ENCODE assay signal across 33 cellular contexts in the genomic region with DNA sequence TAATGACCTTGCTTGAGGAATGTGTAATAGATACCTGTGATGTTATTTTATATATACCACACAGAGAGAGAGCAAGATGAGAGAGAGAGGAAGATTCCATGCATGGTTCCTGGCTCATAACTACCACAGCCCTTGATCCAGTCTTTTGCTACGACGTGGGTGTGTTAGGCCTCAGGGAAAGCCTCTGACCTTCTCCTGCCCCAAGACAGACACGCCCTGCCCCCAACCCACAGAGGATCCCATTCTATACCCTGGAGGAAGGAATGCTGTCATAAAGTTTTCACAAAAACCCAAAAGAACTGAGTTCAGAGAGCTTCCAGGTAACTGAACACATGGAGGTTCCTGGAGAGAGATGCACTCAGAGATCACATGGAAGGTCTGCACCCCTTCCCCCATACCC.
DNase-seq lines count a peak whose midpoint lies in the region; ATAC-seq and TF ChIP-seq lines count a peak whose summit lies in the region.
"Had no signal": no experiment of that assay in that cellular context is flagged by ENCODE, and none has a peak within 500 bp of the region (broad histone marks: within the 10 kb centered on the region; RNA-seq: fewer than 3 reads in every experiment).

No MANE protein-coding gene starts in this region.

- no peaks in the 10 kb centered on the region for H3K4me1 ChIP-seq in hepatocyte (ENCODE audit: insufficient read depth)
- H3K4me1 ChIP-seq: uterus had no signal

- H3K9me3 Mint-ChIP-seq in natural killer cell treated with Interleukin-12 subunit alpha and Interleukin-12 subunit beta and Interleukin-15 and Interleukin-18, amount 100 ng/mL, for 72 hours: no peaks in the 10 kb centered on the region
- H3K9me3 Mint-ChIP-seq in natural killer cell: no peaks in the 10 kb centered on the region
- no peaks in the 10 kb centered on the region for H3K9me3 Mint-ChIP-seq in effector memory CD8-positive, alpha-beta T cell
- no peaks in the 10 kb centered on the region for H3K9me3 Mint-ChIP-seq in activated naive CD4-positive, alpha-beta T cell treated with anti-CD3 and anti-CD28 coated beads for 36 hours
- H3K9me3 Mint-ChIP-seq: activated B cell treated with CpG ODN at 0.5 μM for 24 hours; CD4-positive, alpha-beta memory T cell had no signal

- no peak for TF ChIP-seq CTCF in natural killer cell (IDR thresholded peaks at IDR 0.05)
- no peak for TF ChIP-seq CTCF in hepatocyte (IDR thresholded peaks at IDR 0.05; ENCODE audit: poor library complexity)

- H4K20me1 ChIP-seq in hepatocyte (ENCODE audit: insufficient read depth, poor library complexity, severe bottlenecking): no peaks in the 10 kb centered on the region

- peaks cover 56 to 81% of the 10 kb centered on the region in 2 donors for H3K4me1 Mint-ChIP-seq in natural killer cell treated with Interleukin-12 subunit alpha and Interleukin-12 subunit beta and Interleukin-15 and Interleukin-18, amount 100 ng/mL, for 72 hours (ENCODE audit: low read depth in 2 of 2)
- H3K4me1 Mint-ChIP-seq in natural killer cell (peaks cover 63 to 64% of the 10 kb centered on the region in 2 donors), T-helper 17 cell (peaks cover 34% of the 10 kb centered on the region)
- peaks cover 55 to 80% of the 10 kb centered on the region in 2 donors for H3K4me1 Mint-ChIP-seq in effector memory CD8-positive, alpha-beta T cell (ENCODE audit: low read depth in 2 of 2)
- H3K4me1 Mint-ChIP-seq in activated naive CD4-positive, alpha-beta T cell treated with anti-CD3 and anti-CD28 coated beads for 36 hours (ENCODE audit: low read depth): peaks cover 56% of the 10 kb centered on the region

- CTCF ChIA-PET in activated naive CD4-positive, alpha-beta T cell treated with anti-CD3 and anti-CD28 coated beads for 36 hours (lab: Charles Lee): interaction anchor here (0.7 kb wide), 1 partner anchor 20 kb away, joined by 4 read pairs; no protein-coding TSS in a partner anchor

- no peaks in the 10 kb centered on the region for H3K27me3 Mint-ChIP-seq in natural killer cell treated with Interleukin-12 subunit alpha and Interleukin-12 subunit beta and Interleukin-15 and Interleukin-18, amount 100 ng/mL, for 72 hours
- H3K27me3 Mint-ChIP-seq in natural killer cell (ENCODE audit: low read depth in 2 of 2) (no peaks in the 10 kb centered on the region), T-helper 17 cell (no peaks in the 10 kb centered on the region)
- H3K27me3 Mint-ChIP-seq in effector memory CD8-positive, alpha-beta T cell: no peaks in the 10 kb centered on the region
- no peaks in the 10 kb centered on the region for H3K27me3 Mint-ChIP-seq in activated naive CD4-positive, alpha-beta T cell treated with anti-CD3 and anti-CD28 coated beads for 36 hours (ENCODE audit: low read depth)
- H3K27me3 Mint-ChIP-seq: activated B cell treated with CpG ODN at 0.5 μM for 24 hours; B cell; CD4-positive, alpha-beta memory T cell had no signal

- peaks cover 57% of the 10 kb centered on the region for H3K79me2 ChIP-seq in hepatocyte

- H3K27me3 ChIP-seq in hepatocyte: no peaks in the 10 kb centered on the region
- H3K27me3 ChIP-seq: brain microvascular endothelial cell, heart right ventricle, stomach, uterus had no signal

- no peaks in the 10 kb centered on the region for H3K36me3 ChIP-seq in hepatocyte (replicated peaks; ENCODE audit: insufficient read depth, low read depth)
- H3K36me3 ChIP-seq: brain microvascular endothelial cell, heart right ventricle, stomach, uterus had no signal

- peak overlapping the region; percentile 60 for H3K4me3 Mint-ChIP-seq in natural killer cell treated with Interleukin-12 subunit alpha and Interleukin-12 subunit beta and Interleukin-15 and Interleukin-18, amount 100 ng/mL, for 72 hours
- H3K4me3 Mint-ChIP-seq in natural killer cell: no peak overlapping the region
- no peak overlapping the region for H3K4me3 Mint-ChIP-seq in T-helper 17 cell
- H3K4me3 Mint-ChIP-seq in effector memory CD8-positive, alpha-beta T cell: peak overlapping the region; percentile 40 to 49
- H3K4me3 Mint-ChIP-seq in activated naive CD4-positive, alpha-beta T cell treated with anti-CD3 and anti-CD28 coated beads for 36 hours: no peak overlapping the region
- H3K4me3 Mint-ChIP-seq: activated B cell treated with CpG ODN at 0.5 μM for 24 hours; B cell; CD4-positive, alpha-beta memory T cell had no signal

- H3K9me2 ChIP-seq in hepatocyte (replicated peaks; ENCODE audit: insufficient read depth): no peaks in the 10 kb centered on the region

- no peaks in the 10 kb centered on the region for H3K9me3 ChIP-seq in T-helper 17 cell (ENCODE audit: control insufficient read depth, low read length, poor library complexity, severe bottlenecking)
- H3K9me3 ChIP-seq in hepatocyte (ENCODE audit: low read depth): no peaks in the 10 kb centered on the region
- H3K9me3 ChIP-seq: stomach, uterus had no signal

- no peak overlapping the region for H3K27ac ChIP-seq in caudate nucleus (ENCODE audit: low read depth, low read length)
- H3K27ac ChIP-seq in hepatocyte: no peak overlapping the region
- H3K27ac ChIP-seq: brain microvascular endothelial cell, KMS-11, PC-9, SK-N-MC, skin epidermis, stomach, uterus had no signal

- no peak for ATAC-seq in natural killer cell treated with Interleukin-12 subunit alpha and Interleukin-12 subunit beta and Interleukin-15 and Interleukin-18, amount 100 ng/mL, for 72 hours
- ATAC-seq in natural killer cell (no peak), T-helper 17 cell (no peak)
- no peak for ATAC-seq in effector memory CD8-positive, alpha-beta T cell (replicated peaks)
- ATAC-seq: heart right ventricle, left colon had no signal

- no peak overlapping the region for H3K4me2 ChIP-seq in hepatocyte
- H3K4me2 ChIP-seq: KMS-11, PC-9 had no signal

- H3K27ac Mint-ChIP-seq in natural killer cell treated with Interleukin-12 subunit alpha and Interleukin-12 subunit beta and Interleukin-15 and Interleukin-18, amount 100 ng/mL, for 72 hours: peak overlapping the region; percentile 90 to 92
- H3K27ac Mint-ChIP-seq in natural killer cell (peak overlapping the region in 1 of 2 donors; percentile 63), T-helper 17 cell (peak overlapping the region; percentile 32)
- peak overlapping the region; percentile 73 to 98 for H3K27ac Mint-ChIP-seq in effector memory CD8-positive, alpha-beta T cell
- no peak overlapping the region for H3K27ac Mint-ChIP-seq in activated naive CD4-positive, alpha-beta T cell treated with anti-CD3 and anti-CD28 coated beads for 36 hours
- H3K27ac Mint-ChIP-seq: activated B cell treated with CpG ODN at 0.5 μM for 24 hours, B cell had no signal

- no peak for DNase-seq in natural killer cell treated with Interleukin-12 subunit alpha and Interleukin-12 subunit beta and Interleukin-15 and Interleukin-18, amount 100 ng/mL, for 72 hours (ENCODE audit: low spot score)
- DNase-seq in natural killer cell (no peak), T-helper 17 cell (no peak), caudate nucleus (lab: John Stamatoyannopoulos, UW) (no peak), hepatocyte (ENCODE audit: low spot score) (no peak)
- no peak for DNase-seq in effector memory CD8-positive, alpha-beta T cell
- DNase-seq in activated naive CD4-positive, alpha-beta T cell treated with anti-CD3 and anti-CD28 coated beads for 36 hours: no peak
- DNase-seq: ACHN; activated B cell treated with CpG ODN at 0.5 μM for 24 hours; activated CD4-positive, alpha-beta T cell treated with anti-CD3 and anti-CD28 coated beads, Interleukin-2, amount 50 U/mL, for 48 hours; activated naive CD4-positive, alpha-beta T cell; activated T-cell treated with anti-CD3 and anti-CD28 coated beads for 4 hours; amygdala; brain microvascular endothelial cell; CD4-positive, alpha-beta memory T cell; DMS 273 treated with DMSO at 0.1 percent for 48 hours; EL; H7; heart right ventricle; left colon; NCI-H1436; NCI-H2081; NCI-H2227 treated with DMSO at 0.1 percent for 48 hours; NCI-H526 treated with DMSO at 0.1 percent for 48 hours; NK-92 treated with Interleukin-12 subunit alpha and Interleukin-12 subunit beta, amount 100 ng/mL, for 24 hours; PC-9; stimulated activated CD4-positive, alpha-beta T cell treated with anti-CD3 and anti-CD28 coated beads, Interleukin-1b, Interleukin-23, amount 100 ng/mL, for 48 hours; stomach; uterus had no signal

- no peak overlapping the region for H3K4me3 ChIP-seq in hepatocyte
- H3K4me3 ChIP-seq: heart right ventricle, PC-9, SK-N-MC, skin epidermis, stomach, uterus had no signal

- H3K36me3 Mint-ChIP-seq in natural killer cell treated with Interleukin-12 subunit alpha and Interleukin-12 subunit beta and Interleukin-15 and Interleukin-18, amount 100 ng/mL, for 72 hours: peaks cover 25% of the 10 kb centered on the region
- H3K36me3 Mint-ChIP-seq in natural killer cell: no peaks in the 10 kb centered on the region
- peaks cover 2% of the 10 kb centered on the region for H3K36me3 Mint-ChIP-seq in T-helper 17 cell (ENCODE audit: low read depth)
- peaks cover 26% of the 10 kb centered on the region for H3K36me3 Mint-ChIP-seq in effector memory CD8-positive, alpha-beta T cell (ENCODE audit: insufficient read depth)
- peaks cover 8% of the 10 kb centered on the region for H3K36me3 Mint-ChIP-seq in activated naive CD4-positive, alpha-beta T cell treated with anti-CD3 and anti-CD28 coated beads for 36 hours (ENCODE audit: low read depth)

- no peak overlapping the region for H2AFZ ChIP-seq in hepatocyte
- H2AFZ ChIP-seq: PC-9 had no signal

- WGBS in hepatocyte (ENCODE audit: low lambda C conversion rate, missing lambda C conversion rate): 78% methylated on average over 3 of the region's 3 CpGs

- intact Hi-C loops in natural killer cell (cut with micrococcal nuclease): loop anchor here (5.0 to 10.0 kb wide), 3 partner anchors 112 to 338 kb away; no protein-coding TSS in a partner anchor
- intact Hi-C loops in activated naive CD4-positive, alpha-beta T cell treated with anti-CD3 and anti-CD28 coated beads for 36 hours (cut with micrococcal nuclease): no loop called here

Comparison
In these comparisons a context has a peak if more than half of its experiments do, and no peak if none do; other contexts are left out.
1. H3K4me3 Mint-ChIP-seq: peak in natural killer cell treated with Interleukin-12 subunit alpha and Interleukin-12 subunit beta and Interleukin-15 and Interleukin-18, amount 100 ng/mL, for 72 hours (single experiment) and effector memory CD8-positive, alpha-beta T cell (2 of 2); none in natural killer cell (single experiment), T-helper 17 cell (single experiment) and activated naive CD4-positive, alpha-beta T cell treated with anti-CD3 and anti-CD28 coated beads for 36 hours (single experiment).